2 cellular contexts compared by ENCODE assay signal in genomic region chr17:44807817-44808155, GRCh38.
TF ChIP-seq lines count a peak whose summit lies in the region.

No MANE protein-coding gene starts in this region.

TF ChIP-seq in HEK293, 187 proteins besides CTCF, POLR2A, EP300 and RAD21 (continued from another document):
- TF ChIP-seq SCRT2 (tag by site-specific recombination; IDR thresholded peaks at IDR 0.05) = no peak
- no peak for TF ChIP-seq ELK4 (IDR thresholded peaks at IDR 0.05; ENCODE audit: borderline replicate concordance, low read depth, low read length)
- no peak for TF ChIP-seq ZNF335 (tag by site-specific recombination; conservative IDR thresholded peaks at IDR 0.05)
- TF ChIP-seq ZNF148 (tag by site-specific recombination; IDR thresholded peaks at IDR 0.05; ENCODE audit: borderline replicate concordance) = no peak
- peak; percentile 7; the same call in 1 of the 2 replicates for TF ChIP-seq SCRT1 (tag by site-specific recombination; IDR thresholded peaks at IDR 0.05; ENCODE audit: borderline replicate concordance)

TF ChIP-seq in SK-N-SH treated with all-trans-retinoic acid at 6 μM for 48 hours, 23 proteins besides CTCF, POLR2A, EP300 and RAD21 (continued from another document):
- TF ChIP-seq PATZ1 (CRISPR knock-in tag; IDR thresholded peaks at IDR 0.05; ENCODE audit: borderline replicate concordance) (no peak), TSHZ2 (CRISPR knock-in tag; IDR thresholded peaks at IDR 0.05) (no peak)
